Comparison of ENCODE assay signal across 8 cellular contexts in the genomic region with DNA sequence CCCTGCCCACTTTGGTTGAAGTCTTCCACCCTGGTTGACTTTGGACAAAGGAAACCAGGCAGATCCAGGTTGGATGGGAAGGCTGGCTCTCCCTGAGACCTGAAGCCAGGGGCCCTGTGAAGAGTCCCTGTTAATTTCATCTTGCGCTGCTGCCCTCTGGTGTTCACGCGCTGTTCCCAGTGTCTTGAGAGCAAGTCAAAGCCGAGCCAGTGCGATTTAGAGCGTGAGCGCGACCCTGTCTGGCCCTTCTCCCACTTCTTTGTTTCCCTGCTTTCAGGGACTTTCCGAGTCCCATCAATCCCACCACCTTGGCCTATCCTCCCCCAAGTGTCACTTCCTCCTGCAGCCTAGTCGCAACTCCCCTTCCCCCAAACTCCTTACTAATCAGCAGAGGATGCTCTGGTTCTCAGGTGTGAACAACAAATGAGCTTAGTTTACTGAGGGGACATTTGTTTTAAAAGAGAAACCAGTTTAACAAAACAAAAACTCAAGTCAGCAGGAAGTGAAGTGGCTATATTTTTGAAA. TPM values are rescaled to one million over a fixed set of nuclear protein-coding genes. Genes with fewer than 3 reads are reported as not detected.
DNase-seq lines count a peak whose midpoint lies in the region; TF ChIP-seq lines count a peak whose summit lies in the region.

No MANE protein-coding gene starts in this region.

- H3K27ac Mint-ChIP-seq in HFFc6, result peak overlapping the region; percentile 23; the same call in 1 of the 2 replicates

- no peaks in the 10 kb centered on the region for H4K20me1 ChIP-seq in hepatocyte (ENCODE audit: insufficient read depth, poor library complexity, severe bottlenecking)
- H4K20me1 ChIP-seq in smooth muscle cell (ENCODE audit: low read depth), result no peaks in the 10 kb centered on the region

- no peaks in the 10 kb centered on the region for H3K36me3 Mint-ChIP-seq in HFFc6 (ENCODE audit: low read depth)

- H3K4me2 ChIP-seq in hepatocyte (peak overlapping the region; percentile 69), smooth muscle cell (peak overlapping the region; percentile 64)

- WGBS in hepatocyte (ENCODE audit: low lambda C conversion rate, missing lambda C conversion rate), result 3% methylated on average over 10 of the region's 10 CpGs
- WGBS in smooth muscle cell (ENCODE audit: low lambda C conversion rate), result 5% methylated on average over 9 of the region's 10 CpGs

- H3K36me3 ChIP-seq in adipocyte (ENCODE audit: control insufficient read depth, insufficient read depth, low read length, severe bottlenecking), result no peaks in the 10 kb centered on the region
- no peaks in the 10 kb centered on the region for H3K36me3 ChIP-seq in hepatocyte (replicated peaks; ENCODE audit: insufficient read depth, low read depth)
- H3K36me3 ChIP-seq in smooth muscle cell (ENCODE audit: low read depth), result no peaks in the 10 kb centered on the region

- peak overlapping the region; percentile 80 for H3K4me3 Mint-ChIP-seq in HFFc6

- H2AFZ ChIP-seq in hepatocyte (peak overlapping the region; percentile 61), smooth muscle cell (ENCODE audit: low read depth) (peak overlapping the region; percentile 20)

- H3K9me2 ChIP-seq in hepatocyte (replicated peaks; ENCODE audit: insufficient read depth), result no peaks in the 10 kb centered on the region

- DNase-seq in Daoy (ENCODE audit: low read depth) (peak; percentile 87), HFFc6 (peak; percentile 67), RPMI8226 (peak; percentile 84), adipocyte (ENCODE audit: low read depth) (peak; percentile 94), hepatocyte (ENCODE audit: low spot score) (peak; percentile 93), smooth muscle cell (lab: John Stamatoyannopoulos, UW; ENCODE audit: unreplicated experiment) (no peak), NCI-H524 treated with DMSO at 0.1 percent for 48 hours (lab: John Stamatoyannopoulos, UW) (no peak), occipital lobe (lab: John Stamatoyannopoulos, UW) (no peak)

- no peaks in the 10 kb centered on the region for H3K79me2 ChIP-seq in hepatocyte
- H3K79me2 ChIP-seq in smooth muscle cell (ENCODE audit: low read depth), result no peaks in the 10 kb centered on the region

- peaks cover 12% of the 10 kb centered on the region for H3K27me3 Mint-ChIP-seq in HFFc6 (ENCODE audit: insufficient read depth)

- H3K27ac ChIP-seq in hepatocyte, result no peak overlapping the region
- no peak overlapping the region for H3K27ac ChIP-seq in smooth muscle cell (ENCODE audit: low read depth)

- H3K4me3 ChIP-seq in adipocyte (ENCODE audit: low read length) (peak overlapping the region; percentile 25), hepatocyte (no peak overlapping the region), smooth muscle cell (peak overlapping the region; percentile 4)

- H3K9me3 ChIP-seq in adipocyte (ENCODE audit: control insufficient read depth, low read length) (no peaks in the 10 kb centered on the region), hepatocyte (ENCODE audit: low read depth) (no peaks in the 10 kb centered on the region), smooth muscle cell (replicated peaks; ENCODE audit: low read depth) (no peaks in the 10 kb centered on the region)

- TF ChIP-seq CTCF in HFFc6 (IDR thresholded peaks at IDR 0.05) (peak; percentile 95), hepatocyte (IDR thresholded peaks at IDR 0.05; ENCODE audit: poor library complexity) (peak; percentile 89), smooth muscle cell (IDR thresholded peaks at IDR 0.05; ENCODE audit: borderline replicate concordance, insufficient read depth, poor library complexity, severe bottlenecking) (peak; percentile 89)

- peaks cover 7% of the 10 kb centered on the region for H3K4me1 Mint-ChIP-seq in HFFc6 (ENCODE audit: low read depth)

- H3K9ac ChIP-seq in adipocyte (ENCODE audit: low read length) (no peak overlapping the region), smooth muscle cell (ENCODE audit: low read depth) (no peak overlapping the region)

- no peaks in the 10 kb centered on the region for H3K9me3 Mint-ChIP-seq in HFFc6

- H3F3A ChIP-seq in smooth muscle cell (ENCODE audit: low read depth), result no peaks in the 10 kb centered on the region

- H3K4me1 ChIP-seq in adipocyte (ENCODE audit: control insufficient read depth, insufficient read depth, low read length), result no peaks in the 10 kb centered on the region
- peaks cover 4% of the 10 kb centered on the region for H3K4me1 ChIP-seq in hepatocyte (ENCODE audit: insufficient read depth)
- peaks cover 7% of the 10 kb centered on the region for H3K4me1 ChIP-seq in smooth muscle cell (ENCODE audit: low read depth)

- H3K27me3 ChIP-seq in adipocyte (replicated peaks; ENCODE audit: control insufficient read depth, insufficient read depth, low read length), result no peaks in the 10 kb centered on the region
- no peaks in the 10 kb centered on the region for H3K27me3 ChIP-seq in hepatocyte
- H3K27me3 ChIP-seq in smooth muscle cell (ENCODE audit: low read depth), result no peaks in the 10 kb centered on the region

RNA-seq across cellular contexts. Expression of a gene that starts 25.8 kb away (rescaled TPM):
- 9.9 and 11.3 TPM in 2 replicates for total RNA-seq in Daoy (2014; rRNA removed; shearing (Covaris generic))
- not detected for total RNA-seq in HFFc6 (2021; fragmentation: NEBNext Ultra II Directional; extraction: Animal tissue kit (Norgen Biotek cat#: 25700))
- total RNA-seq in hepatocyte, result 0.50 and 1.5 TPM in 2 replicates
- 1.6 TPM in 1 of 2 replicates, not detected in the other for polyA plus RNA-seq in hepatocyte
- total RNA-seq in smooth muscle cell, result 7.3 and 15.8 TPM in 2 replicates
- 2.4 and 5.3 TPM in 2 replicates for polyA plus RNA-seq in smooth muscle cell
- total RNA-seq in occipital lobe, result 0.31 TPM

Comparison
In these comparisons a context has a peak if more than half of its experiments do, and no peak if none do; other contexts are left out.
1. DNase-seq: peak in Daoy (single experiment), HFFc6 (single experiment), RPMI8226 (single experiment), adipocyte (single experiment) and hepatocyte (single experiment); none in smooth muscle cell (single experiment), NCI-H524 treated with DMSO at 0.1 percent for 48 hours (single experiment) and occipital lobe (single experiment).
2. Peak in every context shown above with its lines, with median percentiles within 50 percentile points of each other: CTCF ChIP-seq.